In genomic region chr17:74018116-74018515, GRCh38 we compare ENCODE assay signal across 23 cellular contexts.
"Had no signal": no experiment of that assay in that cellular context is flagged by ENCODE, and none has a peak within 500 bp of the region (broad histone marks: within the 10 kb centered on the region; RNA-seq: fewer than 3 reads in every experiment).

No MANE protein-coding gene starts in this region.

- DNase-seq: central memory CD4-positive, alpha-beta T cell; effector CD4-positive, alpha-beta T cell; heart left ventricle; left cardiac atrium; left lung; mucosa of descending colon; naive B cell; pancreas; sigmoid colon; stimulated activated CD4-positive, alpha-beta T cell treated with anti-CD3 and anti-CD28 coated beads, Interleukin-2, amount 100 ng/mL, for 24 hours; stimulated activated CD4-positive, alpha-beta T cell treated with anti-CD3 and anti-CD28 coated beads, Interleukin-4, amount 100 ng/mL, for 24 hours; stimulated activated naive CD4-positive, alpha-beta T cell treated with Interleukin-2 at 50 U/mL for 16 hours; stomach; testis; tibial artery; upper lobe of right lung; uterus had no signal

- ATAC-seq: heart left ventricle; left cardiac atrium; left lung; mucosa of descending colon; pancreas; stimulated activated effector memory CD8-positive, alpha-beta T cell treated with anti-CD3 and anti-CD28 coated beads, Interleukin-12 subunit alpha, Interleukin-12 subunit beta, amount 100 ng/mL, for 72 hours; upper lobe of right lung had no signal

- H3K4me1 ChIP-seq: heart left ventricle, pancreas, sigmoid colon, stomach, testis, tibial artery, upper lobe of right lung, uterus had no signal

- H3K4me3 ChIP-seq: dorsolateral prefrontal cortex, heart left ventricle, hepatocyte, left lung, mucosa of descending colon, pancreas, sigmoid colon, stomach, testis, tibial artery, upper lobe of right lung, uterus had no signal

- H3K4me2 ChIP-seq: hepatocyte had no signal

- H3K9me3 ChIP-seq: left lung, mucosa of descending colon, pancreas, sigmoid colon, testis, upper lobe of right lung, uterus had no signal

- H3K9me3 Mint-ChIP-seq: naive B cell; natural killer cell treated with Interleukin-12 subunit alpha and Interleukin-12 subunit beta and Interleukin-15 and Interleukin-18, amount 100 ng/mL, for 72 hours; neural crest cell; stimulated activated effector memory CD8-positive, alpha-beta T cell treated with anti-CD3 and anti-CD28 coated beads, Interleukin-12 subunit alpha, Interleukin-12 subunit beta, amount 100 ng/mL, for 72 hours had no signal

- H2AFZ ChIP-seq: hepatocyte had no signal

- H3K27me3 ChIP-seq: hepatocyte, testis, uterus had no signal

- H3K4me3 Mint-ChIP-seq: naive B cell; natural killer cell treated with Interleukin-12 subunit alpha and Interleukin-12 subunit beta and Interleukin-15 and Interleukin-18, amount 100 ng/mL, for 72 hours; neural crest cell; stimulated activated effector memory CD8-positive, alpha-beta T cell treated with anti-CD3 and anti-CD28 coated beads, Interleukin-12 subunit alpha, Interleukin-12 subunit beta, amount 100 ng/mL, for 72 hours had no signal

- H3K27ac Mint-ChIP-seq: natural killer cell treated with Interleukin-12 subunit alpha and Interleukin-12 subunit beta and Interleukin-15 and Interleukin-18, amount 100 ng/mL, for 72 hours; progenitor cell of endocrine pancreas; stimulated activated effector memory CD8-positive, alpha-beta T cell treated with anti-CD3 and anti-CD28 coated beads, Interleukin-12 subunit alpha, Interleukin-12 subunit beta, amount 100 ng/mL, for 72 hours had no signal

- H3K36me3 ChIP-seq: heart left ventricle, left lung, pancreas, sigmoid colon, stomach, tibial artery, upper lobe of right lung, uterus had no signal

- H3K4me1 Mint-ChIP-seq: naive B cell; stimulated activated effector memory CD8-positive, alpha-beta T cell treated with anti-CD3 and anti-CD28 coated beads, Interleukin-12 subunit alpha, Interleukin-12 subunit beta, amount 100 ng/mL, for 72 hours had no signal

- H3K36me3 Mint-ChIP-seq: naive B cell; natural killer cell treated with Interleukin-12 subunit alpha and Interleukin-12 subunit beta and Interleukin-15 and Interleukin-18, amount 100 ng/mL, for 72 hours; stimulated activated effector memory CD8-positive, alpha-beta T cell treated with anti-CD3 and anti-CD28 coated beads, Interleukin-12 subunit alpha, Interleukin-12 subunit beta, amount 100 ng/mL, for 72 hours had no signal

- H3K27ac ChIP-seq: dorsolateral prefrontal cortex, heart left ventricle, hepatocyte, left lung, pancreas, sigmoid colon, stomach, testis, tibial artery, upper lobe of right lung, uterus had no signal
